ENCODE assay signal across 10 cellular contexts in the genomic region with DNA sequence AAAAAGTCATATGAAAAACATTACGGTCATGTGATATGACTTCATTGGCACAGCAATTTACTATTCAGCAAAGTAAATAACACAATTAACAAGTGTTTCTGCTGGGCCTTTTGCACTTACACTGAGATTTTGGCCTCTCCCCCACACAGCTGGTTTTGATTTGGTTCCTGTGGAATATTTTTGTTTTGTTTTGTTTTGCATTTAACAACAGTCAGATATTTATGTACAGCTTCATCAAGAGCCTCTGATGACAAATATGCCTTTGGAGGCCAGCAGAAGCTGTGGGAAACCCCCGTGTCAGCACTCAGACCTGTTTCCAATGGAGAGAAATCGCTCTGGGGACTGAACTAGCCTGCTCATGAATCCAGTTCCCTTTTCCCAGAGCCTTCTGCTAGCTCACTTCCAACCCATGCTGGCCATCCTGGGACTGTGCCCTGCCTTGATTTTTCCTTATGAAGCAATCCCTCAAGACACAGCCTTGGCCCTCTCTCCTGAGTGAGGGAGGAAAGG.
DNase-seq lines count a peak whose midpoint lies in the region; ATAC-seq and TF ChIP-seq lines count a peak whose summit lies in the region.
"Had no signal": no experiment of that assay in that cellular context is flagged by ENCODE, and none has a peak within 500 bp of the region (broad histone marks: within the 10 kb centered on the region; RNA-seq: fewer than 3 reads in every experiment).

No MANE protein-coding gene starts in this region.

- no peaks in the 10 kb centered on the region for H3K36me3 ChIP-seq in osteoblast (ENCODE audit: insufficient read depth, low read length)

- TF ChIP-seq CTCF in AG04450 (IDR thresholded peaks at IDR 0.05; ENCODE audit: low read depth, low read length) (no peak), osteoblast (IDR thresholded peaks at IDR 0.05; ENCODE audit: extremely low read depth, low read depth, low read length) (no peak)

- POLR2A ChIA-PET in AG04450 (lab: Yijun Ruan, JAX), result interaction anchor here (0.6 kb wide), 1 partner anchor 13 kb away, joined by 3 read pairs; no protein-coding TSS in a partner anchor

- peak overlapping the region; percentile 44 for H2AFZ ChIP-seq in osteoblast (ENCODE audit: low read length)

- peaks cover 17% of the 10 kb centered on the region for H3K4me1 ChIP-seq in osteoblast (ENCODE audit: insufficient read depth, low read length)

- H3K79me2 ChIP-seq in osteoblast (ENCODE audit: insufficient read depth, low read length), result no peaks in the 10 kb centered on the region

- H3K27ac ChIP-seq in AG04450 (ENCODE audit: low read depth, low read length) (peak overlapping the region; percentile 71), osteoblast (ENCODE audit: low read depth, low read length) (peak overlapping the region; percentile 81)

- no peak for ATAC-seq in GM21528 (IDR thresholded peaks at IDR 0.05; ENCODE audit: low FRiP score, unreplicated experiment)
- no peak for ATAC-seq in HG03354 (IDR thresholded peaks at IDR 0.05; ENCODE audit: poor library complexity, severe bottlenecking, unreplicated experiment)

- peak; percentile 16 for DNase-seq in AG04450 (ENCODE audit: low read depth, low spot score)
- DNase-seq in amniotic epithelial cell (ENCODE audit: low read depth), result peak; percentile 21
- peak; percentile 56 for DNase-seq in foreskin melanocyte
- DNase-seq in osteoblast (ENCODE audit: insufficient read length, low spot score, missing footprints), result peak; percentile 81
- DNase-seq in T-helper 1 cell, result no peak
- no peak for DNase-seq in NCI-H146 treated with DMSO at 0.1 percent for 48 hours (lab: John Stamatoyannopoulos, UW; ENCODE audit: unreplicated experiment)
- DNase-seq: CD4-positive, CD25-positive, alpha-beta regulatory T cell; NCI-H2227 treated with DMSO at 0.1 percent for 48 hours had no signal

- CTCF ChIA-PET in AG04450 (lab: Charles Lee), result interaction anchor here (0.5 to 2.3 kb wide), 6 partner anchors 11 to 340 kb away, joined by 3 to 9 read pairs (median 4); no protein-coding TSS in a partner anchor

- H3K4me3 ChIP-seq in AG04450 (ENCODE audit: low read depth, low read length) (no peak overlapping the region), osteoblast (ENCODE audit: insufficient read depth, low read length) (peak overlapping the region; percentile 15)

- peaks cover 4% of the 10 kb centered on the region for H4K20me1 ChIP-seq in osteoblast (ENCODE audit: insufficient read depth, low read length)

- peak overlapping the region; percentile 43 for H3K4me2 ChIP-seq in osteoblast (ENCODE audit: insufficient read depth, low read length)

- H3K27me3 ChIP-seq in AG04450 (ENCODE audit: control insufficient read depth, insufficient read depth, low read length) (no peaks in the 10 kb centered on the region), osteoblast (ENCODE audit: insufficient read depth, low read length) (no peaks in the 10 kb centered on the region)

- no peaks in the 10 kb centered on the region for H3K9me3 ChIP-seq in AG04450 (ENCODE audit: control insufficient read depth, insufficient read depth, low read length)
- H3K9me3 ChIP-seq in osteoblast (ENCODE audit: low read depth, low read length), result no peaks in the 10 kb centered on the region

Comparison
In these comparisons a context has a peak if more than half of its experiments do, and no peak if none do; other contexts are left out.
1. DNase-seq: peak in AG04450 (single experiment), amniotic epithelial cell (single experiment), foreskin melanocyte (single experiment) and osteoblast (single experiment); none in T-helper 1 cell (0 of 5) and NCI-H146 treated with DMSO at 0.1 percent for 48 hours (single experiment).